In genomic region chr12:106132175-106133135, GRCh38 we compare ENCODE assay signal across 2 cellular contexts.
TF ChIP-seq lines count a peak whose summit lies in the region.

No MANE protein-coding gene starts in this region.

TF ChIP-seq in HepG2, 621 proteins besides CTCF, POLR2A, EP300 and RAD21:
- TF ChIP-seq ISL2 (CRISPR knock-in tag; IDR thresholded peaks at IDR 0.05) (no peak), NR2F6 (IDR thresholded peaks at IDR 0.05) (peak; percentile 54; the same call in 1 of the 2 replicates), NR2F6 (CRISPR knock-in tag; IDR thresholded peaks at IDR 0.05) (0 out of 2 replicates have a peak, but pooled peaks have one; percentile 29), GATAD1 (CRISPR knock-in tag; IDR thresholded peaks at IDR 0.05) (no peak), RELA (CRISPR knock-in tag; IDR thresholded peaks at IDR 0.05) (no peak), ZNF292 (CRISPR knock-in tag; IDR thresholded peaks at IDR 0.05; ENCODE audit: borderline replicate concordance, low read depth) (no peak), ZBTB4 (CRISPR knock-in tag; IDR thresholded peaks at IDR 0.05; ENCODE audit: borderline replicate concordance) (no peak), BHLHE40 (IDR thresholded peaks at IDR 0.05; ENCODE audit: low read length) (no peak), REPIN1 (CRISPR knock-in tag; IDR thresholded peaks at IDR 0.05; ENCODE audit: borderline replicate concordance, low read depth) (no peak), ZKSCAN1 (IDR thresholded peaks at IDR 0.05; ENCODE audit: low read length) (peak; percentile 90), IRX3 (CRISPR knock-in tag; IDR thresholded peaks at IDR 0.05; ENCODE audit: borderline replicate concordance, low read depth) (no peak), RARA (CRISPR knock-in tag; IDR thresholded peaks at IDR 0.05) (0 out of 2 replicates have a peak, but pooled peaks have one; percentile 14), ZMYM3 (CRISPR knock-in tag; IDR thresholded peaks at IDR 0.05) (peak; percentile 18; the same call in 1 of the 2 replicates), CBFB (CRISPR knock-in tag; IDR thresholded peaks at IDR 0.05) (no peak), THRA (CRISPR knock-in tag; IDR thresholded peaks at IDR 0.05; ENCODE audit: borderline replicate concordance) (peak; percentile 50; the same call in 1 of the 2 replicates), HNRNPUL1 (IDR thresholded peaks at IDR 0.05; ENCODE audit: low read depth, low read length) (no peak), ESRRA (CRISPR knock-in tag; IDR thresholded peaks at IDR 0.05; ENCODE audit: low read depth) (peak; percentile 74), ZNF260 (CRISPR knock-in tag; IDR thresholded peaks at IDR 0.05; ENCODE audit: borderline replicate concordance, low read depth) (no peak), ZNF629 (CRISPR knock-in tag; conservative IDR thresholded peaks at IDR 0.05) (peak; percentile 87)
- TF ChIP-seq, protein P1, sequence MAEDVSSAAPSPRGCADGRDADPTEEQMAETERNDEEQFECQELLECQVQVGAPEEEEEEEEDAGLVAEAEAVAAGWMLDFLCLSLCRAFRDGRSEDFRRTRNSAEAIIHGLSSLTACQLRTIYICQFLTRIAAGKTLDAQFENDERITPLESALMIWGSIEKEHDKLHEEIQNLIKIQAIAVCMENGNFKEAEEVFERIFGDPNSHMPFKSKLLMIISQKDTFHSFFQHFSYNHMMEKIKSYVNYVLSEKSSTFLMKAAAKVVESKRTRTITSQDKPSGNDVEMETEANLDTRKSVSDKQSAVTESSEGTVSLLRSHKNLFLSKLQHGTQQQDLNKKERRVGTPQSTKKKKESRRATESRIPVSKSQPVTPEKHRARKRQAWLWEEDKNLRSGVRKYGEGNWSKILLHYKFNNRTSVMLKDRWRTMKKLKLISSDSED (CRISPR knock-in tag; IDR thresholded peaks at IDR 0.05) = no peak
- TF ChIP-seq, protein P2, sequence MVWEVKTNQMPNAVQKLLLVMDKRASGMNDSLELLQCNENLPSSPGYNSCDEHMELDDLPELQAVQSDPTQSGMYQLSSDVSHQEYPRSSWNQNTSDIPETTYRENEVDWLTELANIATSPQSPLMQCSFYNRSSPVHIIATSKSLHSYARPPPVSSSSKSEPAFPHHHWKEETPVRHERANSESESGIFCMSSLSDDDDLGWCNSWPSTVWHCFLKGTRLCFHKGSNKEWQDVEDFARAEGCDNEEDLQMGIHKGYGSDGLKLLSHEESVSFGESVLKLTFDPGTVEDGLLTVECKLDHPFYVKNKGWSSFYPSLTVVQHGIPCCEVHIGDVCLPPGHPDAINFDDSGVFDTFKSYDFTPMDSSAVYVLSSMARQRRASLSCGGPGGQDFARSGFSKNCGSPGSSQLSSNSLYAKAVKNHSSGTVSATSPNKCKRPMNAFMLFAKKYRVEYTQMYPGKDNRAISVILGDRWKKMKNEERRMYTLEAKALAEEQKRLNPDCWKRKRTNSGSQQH (CRISPR knock-in tag; IDR thresholded peaks at IDR 0.05; ENCODE audit: low read depth) = no peak

TF ChIP-seq in H1, 55 proteins besides CTCF, POLR2A, EP300 and RAD21:
- TF ChIP-seq CREB1 (IDR thresholded peaks at IDR 0.05) (no peak), ASH2L (IDR thresholded peaks at IDR 0.05; ENCODE audit: low read length) (peak; percentile 65), RBBP5 (IDR thresholded peaks at IDR 0.05; ENCODE audit: borderline replicate concordance, low read depth, low read length) (0 out of 2 replicates have a peak, but pooled peaks have one; percentile 42), CHD2 (IDR thresholded peaks at IDR 0.05; ENCODE audit: low read length) (no peak), JUND (IDR thresholded peaks at IDR 0.05; ENCODE audit: low read length) (no peak), RNF2 (IDR thresholded peaks at IDR 0.05; ENCODE audit: borderline replicate concordance, low read depth, low read length, missing control alignments, poor library complexity, severe bottlenecking) (no peak), TEAD4 (IDR thresholded peaks at IDR 0.05; ENCODE audit: low read depth, low read length) (no peak; the same call in 1 of the 2 replicates), BCL11A (IDR thresholded peaks at IDR 0.05; ENCODE audit: low read depth in 2 of 2, low read length in 2 of 2) (no peak)
- TF ChIP-seq, protein P3, sequence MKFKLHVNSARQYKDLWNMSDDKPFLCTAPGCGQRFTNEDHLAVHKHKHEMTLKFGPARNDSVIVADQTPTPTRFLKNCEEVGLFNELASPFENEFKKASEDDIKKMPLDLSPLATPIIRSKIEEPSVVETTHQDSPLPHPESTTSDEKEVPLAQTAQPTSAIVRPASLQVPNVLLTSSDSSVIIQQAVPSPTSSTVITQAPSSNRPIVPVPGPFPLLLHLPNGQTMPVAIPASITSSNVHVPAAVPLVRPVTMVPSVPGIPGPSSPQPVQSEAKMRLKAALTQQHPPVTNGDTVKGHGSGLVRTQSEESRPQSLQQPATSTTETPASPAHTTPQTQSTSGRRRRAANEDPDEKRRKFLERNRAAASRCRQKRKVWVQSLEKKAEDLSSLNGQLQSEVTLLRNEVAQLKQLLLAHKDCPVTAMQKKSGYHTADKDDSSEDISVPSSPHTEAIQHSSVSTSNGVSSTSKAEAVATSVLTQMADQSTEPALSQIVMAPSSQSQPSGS (IDR thresholded peaks at IDR 0.05; ENCODE audit: low read length) = 0 out of 2 replicates have a peak, but pooled peaks have one; percentile 11
TF ChIP-seq in H1: peak in this region for 3.
